In the genomic region with DNA sequence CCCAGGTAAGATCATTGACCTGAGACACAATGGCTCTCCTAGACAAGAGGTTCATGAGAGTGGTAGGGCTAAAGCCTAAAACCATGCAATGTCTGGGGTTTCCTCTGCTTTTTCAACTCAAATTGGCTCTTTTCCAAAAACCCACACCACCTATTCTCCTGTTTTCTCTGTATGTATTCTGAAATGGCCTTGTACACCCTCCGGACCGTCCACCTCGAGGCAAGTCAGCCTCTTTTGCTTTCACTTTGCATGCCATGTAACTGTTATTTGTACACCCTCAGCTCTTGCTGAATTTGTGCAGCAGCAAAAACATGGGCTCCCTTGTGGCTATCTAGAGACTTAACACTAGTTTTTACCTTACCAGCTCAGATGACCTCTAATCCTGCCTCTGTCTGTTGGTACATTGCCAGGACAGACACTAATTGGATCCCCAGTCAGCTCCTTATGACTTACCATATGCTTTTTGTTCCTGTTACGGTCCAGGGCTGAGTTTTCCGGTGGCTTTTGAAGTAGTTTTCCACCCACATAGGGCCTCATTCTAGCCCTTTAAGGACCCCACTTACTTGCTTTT, we compare ENCODE assay signal across 15 cellular contexts.
DNase-seq lines count a peak whose midpoint lies in the region; ATAC-seq and TF ChIP-seq lines count a peak whose summit lies in the region.
"Had no signal": no experiment of that assay in that cellular context is flagged by ENCODE, and none has a peak within 500 bp of the region (broad histone marks: within the 10 kb centered on the region; RNA-seq: fewer than 3 reads in every experiment).

No MANE protein-coding gene starts in this region.

- no peak overlapping the region for H3K4me3 Mint-ChIP-seq in activated CD8-positive, alpha-beta T cell treated with anti-CD3 and anti-CD28 coated beads, Interleukin-2, amount 10 ng/mL, durations not matched to agents 7 days and 5 days
- H3K4me3 Mint-ChIP-seq: CD4-positive, CD25-positive, alpha-beta regulatory T cell had no signal

- in situ Hi-C loops in Panc1 (cut with HindIII; ENCODE audit: low pct_unique_long_range_greater_than_20kb, low sequenced_read_pairs): no loop called here

- H3K9me3 Mint-ChIP-seq in activated CD8-positive, alpha-beta T cell treated with anti-CD3 and anti-CD28 coated beads, Interleukin-2, amount 10 ng/mL, durations not matched to agents 7 days and 5 days (ENCODE audit: insufficient read depth): peaks cover 5% of the 10 kb centered on the region

- TF ChIP-seq CTCF in Panc1 (IDR thresholded peaks at IDR 0.05): no peak
- TF ChIP-seq CTCF in stomach (IDR thresholded peaks at IDR 0.05): no peak

- DNase-seq in D341Med (ENCODE audit: low spot score) (peak; percentile 26), DMS79 treated with DMSO at 0.1 percent for 48 hours (lab: John Stamatoyannopoulos, UW) (peak; percentile 68), Panc1 (ENCODE audit: low read depth, low spot score) (no peak), left lobe of liver (ENCODE audit: low spot score) (no peak), stomach (no peak)
- no peak for DNase-seq in stimulated activated naive CD4-positive, alpha-beta T cell treated with Interleukin-2 at 50 U/mL for 16 hours (lab: John Stamatoyannopoulos, UW)
- DNase-seq in activated CD8-positive, alpha-beta T cell treated with anti-CD3 and anti-CD28 coated beads, Interleukin-2, amount 10 ng/mL, durations not matched to agents 7 days and 5 days: no peak
- DNase-seq: CD4-positive, CD25-positive, alpha-beta regulatory T cell; GOT3; Kasumi-1; NCI-H2081; NCI-H446; SW 1271 had no signal

- H3K27ac ChIP-seq in Panc1 (ENCODE audit: low read length): peak overlapping the region; percentile 39; the same call in 1 of the 2 replicates
- no peak overlapping the region for H3K27ac ChIP-seq in stomach
- H3K27ac ChIP-seq: SJSA1 had no signal

- H3K27ac Mint-ChIP-seq in activated CD8-positive, alpha-beta T cell treated with anti-CD3 and anti-CD28 coated beads, Interleukin-2, amount 10 ng/mL, durations not matched to agents 7 days and 5 days: no peak overlapping the region
- H3K27ac Mint-ChIP-seq: CD4-positive, CD25-positive, alpha-beta regulatory T cell had no signal

- peaks cover 25% of the 10 kb centered on the region for H3K9me3 ChIP-seq in Panc1 (ENCODE audit: control insufficient read depth, insufficient read depth, low read depth, low read length)
- H3K9me3 ChIP-seq in stomach: peaks cover 0 to 4% (median 0%) of the 10 kb centered on the region in 4 donors
- H3K9me3 ChIP-seq: SJSA1 had no signal

- H3K27me3 Mint-ChIP-seq in activated CD8-positive, alpha-beta T cell treated with anti-CD3 and anti-CD28 coated beads, Interleukin-2, amount 10 ng/mL, durations not matched to agents 7 days and 5 days (ENCODE audit: low read depth): no peaks in the 10 kb centered on the region
- H3K27me3 Mint-ChIP-seq: CD4-positive, CD25-positive, alpha-beta regulatory T cell had no signal

- POLR2A ChIA-PET in Panc1 (lab: Charles Lee): interaction anchor here (0.5 kb wide), 1 partner anchor 299 kb away, joined by 5 read pairs; a partner anchor contains a TSS
- POLR2A ChIA-PET in activated CD8-positive, alpha-beta T cell treated with anti-CD3 and anti-CD28 coated beads, Interleukin-2, amount 10 ng/mL, durations not matched to agents 7 days and 5 days (lab: Charles Lee): no interaction called here

- no peak for TF ChIP-seq EP300 in stomach (IDR thresholded peaks at IDR 0.05)

- no TSS peak for BruUV-seq in Panc1 (replicated peaks; lab: Mats Ljungman, UMichigan)

- no peaks in the 10 kb centered on the region for H3K4me1 Mint-ChIP-seq in activated CD8-positive, alpha-beta T cell treated with anti-CD3 and anti-CD28 coated beads, Interleukin-2, amount 10 ng/mL, durations not matched to agents 7 days and 5 days (ENCODE audit: low read depth)
- H3K4me1 Mint-ChIP-seq: CD4-positive, CD25-positive, alpha-beta regulatory T cell had no signal

- H3K4me3 ChIP-seq in Panc1 (ENCODE audit: low read depth in 2 of 2, low read length in 2 of 2) (no peak overlapping the region), stomach (no peak overlapping the region)
- H3K4me3 ChIP-seq: SJSA1 had no signal

- WGBS in stomach, 5 donors: 83 to 97% (median 96%) methylated on average over 5 of the region's 5 CpGs

- intact Hi-C loops in Panc1 (cut with micrococcal nuclease; ENCODE audit: unreplicated experiment) (no loop called here), stomach (cut with DNase I; ENCODE audit: low total_unique reads) (no loop called here)

- H3K27me3 ChIP-seq in Panc1 (ENCODE audit: control insufficient read depth, insufficient read depth, low read length): no peaks in the 10 kb centered on the region
- H3K27me3 ChIP-seq in stomach: no peaks in the 10 kb centered on the region
- H3K27me3 ChIP-seq: SJSA1 had no signal

- CTCF ChIA-PET in Panc1 (lab: Charles Lee): no interaction called here
- CTCF ChIA-PET in activated CD8-positive, alpha-beta T cell treated with anti-CD3 and anti-CD28 coated beads, Interleukin-2, amount 10 ng/mL, durations not matched to agents 7 days and 5 days (lab: Charles Lee): no interaction called here

- no peaks in the 10 kb centered on the region for H3K36me3 ChIP-seq in Panc1 (ENCODE audit: control insufficient read depth, insufficient read depth, low read length)
- H3K36me3 ChIP-seq in stomach: no peaks in the 10 kb centered on the region
- H3K36me3 ChIP-seq: SJSA1 had no signal

- 0 out of 2 replicates have a peak, but pooled peaks have one; percentile 35 for ATAC-seq in Panc1
- ATAC-seq in left lobe of liver: peak; percentile 45
- no peak for ATAC-seq in activated CD8-positive, alpha-beta T cell treated with anti-CD3 and anti-CD28 coated beads, Interleukin-2, amount 10 ng/mL, durations not matched to agents 7 days and 5 days
- ATAC-seq: HepG2 had no signal

- H3K4me1 ChIP-seq in Panc1 (ENCODE audit: control insufficient read depth, insufficient read depth, low read length) (no peaks in the 10 kb centered on the region; the same call in 1 of the 2 replicates), stomach (peaks cover 0 to 9% (median 0%) of the 10 kb centered on the region in 4 donors)

- no peak for TF ChIP-seq POLR2A in stomach (IDR thresholded peaks at IDR 0.05)

- H3K36me3 Mint-ChIP-seq in activated CD8-positive, alpha-beta T cell treated with anti-CD3 and anti-CD28 coated beads, Interleukin-2, amount 10 ng/mL, durations not matched to agents 7 days and 5 days (ENCODE audit: low read depth): no peaks in the 10 kb centered on the region

Comparison
In these comparisons a context has a peak if more than half of its experiments do, and no peak if none do; other contexts are left out.
1. DNase-seq: peak in D341Med (single experiment) and DMS79 treated with DMSO at 0.1 percent for 48 hours (single experiment); none in Panc1 (single experiment), left lobe of liver (single experiment), stimulated activated naive CD4-positive, alpha-beta T cell treated with Interleukin-2 at 50 U/mL for 16 hours (single experiment), stomach (single experiment) and activated CD8-positive, alpha-beta T cell treated with anti-CD3 and anti-CD28 coated beads, Interleukin-2, amount 10 ng/mL, durations not matched to agents 7 days and 5 days (single experiment).